In the genomic region with DNA sequence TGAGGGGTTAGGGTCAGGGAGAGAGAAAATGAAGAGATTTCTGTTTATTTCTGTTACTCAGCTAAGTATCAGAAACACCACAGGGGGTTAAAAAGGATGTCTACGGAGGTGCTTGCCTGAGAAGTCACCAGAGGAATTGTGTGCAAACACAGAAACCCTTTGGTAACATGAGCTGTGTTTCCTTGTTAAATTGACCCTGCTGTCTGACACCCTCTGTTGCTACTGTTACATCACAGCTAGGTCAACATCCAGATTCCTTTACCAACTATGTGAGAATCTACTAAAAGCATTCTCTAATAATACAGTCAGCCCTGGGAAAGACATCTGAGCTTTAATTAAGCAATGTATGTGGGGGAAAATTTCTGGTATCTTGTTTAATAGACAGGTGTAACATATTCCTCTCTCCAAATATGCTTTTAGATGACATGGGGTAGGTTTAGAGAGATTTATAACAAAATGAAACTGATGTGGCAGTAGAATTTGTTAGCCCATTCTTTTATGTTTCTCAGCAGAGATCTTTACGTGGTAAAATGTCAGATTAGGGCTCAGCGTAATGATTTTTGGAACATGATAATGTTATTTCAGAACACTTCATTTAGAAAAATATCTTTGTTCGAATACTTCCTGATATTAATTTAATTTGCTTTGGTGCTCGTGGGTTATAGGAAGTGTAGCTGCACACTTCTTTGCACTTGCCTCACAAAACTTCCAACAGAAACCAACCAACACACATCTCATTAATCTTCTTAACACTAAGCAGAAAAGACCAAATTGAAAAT, we compare ENCODE assay signal across 9 cellular contexts.
A peak's percentile ranks its signal among the peaks of the same experiment; 100 is the strongest.
DNase-seq lines count a peak whose midpoint lies in the region; ATAC-seq, FAIRE-seq and TF ChIP-seq lines count a peak whose summit lies in the region.
"Had no signal": no experiment of that assay in that cellular context is flagged by ENCODE, and none has a peak within 500 bp of the region (broad histone marks: within the 10 kb centered on the region; RNA-seq: fewer than 3 reads in every experiment).

No MANE protein-coding gene starts in this region.

- H3K9me3 ChIP-seq in adipocyte (ENCODE audit: control insufficient read depth, low read length) (no peaks in the 10 kb centered on the region), upper lobe of left lung (no peaks in the 10 kb centered on the region)

- WGBS in upper lobe of left lung, 2 donors = 14 to 23% methylated on average over 5 of the region's 5 CpGs

- ATAC-seq in activated naive CD8-positive, alpha-beta T cell treated with anti-CD3 and anti-CD28 coated beads, Interleukin-2, amount 50 U/mL, for 24 hours = no peak
- ATAC-seq in upper lobe of left lung (ENCODE audit: low FRiP score in 2 of 2) (peak; percentile 60 to 77), HG03045 (IDR thresholded peaks at IDR 0.05; ENCODE audit: unreplicated experiment) (no peak)

- H3K27ac ChIP-seq in upper lobe of left lung = peak overlapping the region in 3 of 4 donors; percentile 5 to 55 (median 35)

- peaks cover 30% of the 10 kb centered on the region for H3K4me1 Mint-ChIP-seq in activated naive CD8-positive, alpha-beta T cell (ENCODE audit: low read depth)
- H3K4me1 Mint-ChIP-seq in activated naive CD8-positive, alpha-beta T cell treated with anti-CD3 and anti-CD28 coated beads, Interleukin-2, amount 50 U/mL, for 24 hours = peaks cover 32% of the 10 kb centered on the region

- DNase-seq in activated naive CD8-positive, alpha-beta T cell treated with anti-CD3 and anti-CD28 coated beads, Interleukin-2, amount 50 U/mL, for 24 hours = no peak
- peak; percentile 57 for DNase-seq in adipocyte (ENCODE audit: low read depth)
- DNase-seq in kidney tubule cell (ENCODE audit: low spot score) = peak; percentile 81
- no peak for DNase-seq in upper lobe of left lung
- no peak for DNase-seq in stimulated activated CD4-positive, alpha-beta T cell treated with anti-CD3 and anti-CD28 coated beads, Interleukin-2, amount 100 ng/mL, for 24 hours
- DNase-seq in D721Med (ENCODE audit: insufficient read length, low spot score) = no peak
- DNase-seq: nucleus accumbens had no signal

- H3K4me3 ChIP-seq in adipocyte (ENCODE audit: low read length) (no peak overlapping the region), upper lobe of left lung (peak overlapping the region in 3 of 4 donors; percentile 12 to 29 (median 21))

- peak overlapping the region; percentile 25 for H3K4me3 Mint-ChIP-seq in activated naive CD8-positive, alpha-beta T cell
- H3K4me3 Mint-ChIP-seq in activated naive CD8-positive, alpha-beta T cell treated with anti-CD3 and anti-CD28 coated beads, Interleukin-2, amount 50 U/mL, for 24 hours = no peak overlapping the region

- no peak overlapping the region for H3K27ac Mint-ChIP-seq in activated naive CD8-positive, alpha-beta T cell
- H3K27ac Mint-ChIP-seq in activated naive CD8-positive, alpha-beta T cell treated with anti-CD3 and anti-CD28 coated beads, Interleukin-2, amount 50 U/mL, for 24 hours = no peak overlapping the region

- no peak for FAIRE-seq in D721Med (lab: Jason Lieb, UNC)

- no peak for TF ChIP-seq POLR2A in upper lobe of left lung (IDR thresholded peaks at IDR 0.05)

- H3K36me3 ChIP-seq in adipocyte (ENCODE audit: control insufficient read depth, insufficient read depth, low read length, severe bottlenecking) = no peaks in the 10 kb centered on the region
- H3K36me3 ChIP-seq in upper lobe of left lung = no peaks in the 10 kb centered on the region

- H3K9me3 Mint-ChIP-seq in activated naive CD8-positive, alpha-beta T cell (ENCODE audit: low read depth) = no peaks in the 10 kb centered on the region
- H3K9me3 Mint-ChIP-seq in activated naive CD8-positive, alpha-beta T cell treated with anti-CD3 and anti-CD28 coated beads, Interleukin-2, amount 50 U/mL, for 24 hours = no peaks in the 10 kb centered on the region

- H3K27me3 ChIP-seq in adipocyte (replicated peaks; ENCODE audit: control insufficient read depth, insufficient read depth, low read length) (no peaks in the 10 kb centered on the region), upper lobe of left lung (no peaks in the 10 kb centered on the region)

- H3K4me1 ChIP-seq in adipocyte (ENCODE audit: control insufficient read depth, insufficient read depth, low read length) (no peaks in the 10 kb centered on the region), upper lobe of left lung (peaks cover 5 to 8% (median 6%) of the 10 kb centered on the region in 4 donors)

- no peak for TF ChIP-seq EP300 in upper lobe of left lung (IDR thresholded peaks at IDR 0.05)

- no peaks in the 10 kb centered on the region for H3K27me3 Mint-ChIP-seq in activated naive CD8-positive, alpha-beta T cell
- H3K27me3 Mint-ChIP-seq in activated naive CD8-positive, alpha-beta T cell treated with anti-CD3 and anti-CD28 coated beads, Interleukin-2, amount 50 U/mL, for 24 hours = no peaks in the 10 kb centered on the region

- peaks cover 2% of the 10 kb centered on the region for H3K36me3 Mint-ChIP-seq in activated naive CD8-positive, alpha-beta T cell
- no peaks in the 10 kb centered on the region for H3K36me3 Mint-ChIP-seq in activated naive CD8-positive, alpha-beta T cell treated with anti-CD3 and anti-CD28 coated beads, Interleukin-2, amount 50 U/mL, for 24 hours (ENCODE audit: low read depth)

- TF ChIP-seq CTCF in upper lobe of left lung (IDR thresholded peaks at IDR 0.05) (no peak), D721Med (IDR thresholded peaks at IDR 0.05; ENCODE audit: insufficient read depth, missing control alignments) (no peak)

- no peak overlapping the region for H3K9ac ChIP-seq in adipocyte (ENCODE audit: low read length)

Comparison
In these comparisons a context has a peak if more than half of its experiments do, and no peak if none do; other contexts are left out.
1. ATAC-seq: peak in upper lobe of left lung (2 of 2); none in activated naive CD8-positive, alpha-beta T cell treated with anti-CD3 and anti-CD28 coated beads, Interleukin-2, amount 50 U/mL, for 24 hours (single experiment) and HG03045 (single experiment).
2. DNase-seq: peak in adipocyte (single experiment) and kidney tubule cell (single experiment); none in activated naive CD8-positive, alpha-beta T cell treated with anti-CD3 and anti-CD28 coated beads, Interleukin-2, amount 50 U/mL, for 24 hours (single experiment), upper lobe of left lung (0 of 2), stimulated activated CD4-positive, alpha-beta T cell treated with anti-CD3 and anti-CD28 coated beads, Interleukin-2, amount 100 ng/mL, for 24 hours (0 of 2) and D721Med (single experiment).